ENCODE assay signal across 8 cellular contexts in the genomic region with DNA sequence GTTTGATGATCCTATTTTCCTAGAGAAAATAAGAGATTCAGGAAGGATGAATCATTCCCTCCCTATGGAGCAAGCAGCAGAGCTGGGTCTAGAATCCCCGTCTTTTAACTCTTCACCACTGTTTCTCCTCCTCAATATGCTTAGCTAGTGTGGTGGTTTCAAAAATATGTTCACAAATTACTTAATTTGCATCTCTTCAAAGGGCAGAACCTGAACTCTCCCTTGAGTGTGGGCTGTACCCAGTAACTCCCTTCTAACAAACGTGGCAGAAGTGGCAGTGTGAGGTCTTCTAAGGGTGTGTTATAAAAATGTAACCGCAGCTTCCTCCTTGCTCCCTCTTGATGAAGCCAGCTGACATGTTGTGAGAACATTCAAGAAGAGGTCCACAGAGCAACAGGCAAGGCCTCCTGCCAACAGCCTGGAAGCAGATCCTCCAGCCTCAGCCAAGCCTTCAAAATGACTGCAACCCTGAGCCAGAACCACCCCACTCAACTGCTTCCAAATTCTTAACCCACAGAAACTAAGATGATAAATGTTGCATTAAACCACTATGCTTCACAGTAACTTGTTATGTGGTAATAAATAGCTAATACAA. TPM values are rescaled to one million over a fixed set of nuclear protein-coding genes. Genes with fewer than 3 reads are reported as not detected.
A peak's percentile ranks its signal among the peaks of the same experiment; 100 is the strongest.
DNase-seq lines count a peak whose midpoint lies in the region; ATAC-seq and TF ChIP-seq lines count a peak whose summit lies in the region.

No MANE protein-coding gene starts in this region.

- H3K9ac ChIP-seq in MM.1S (ENCODE audit: low read length) = peak overlapping the region; percentile 50; the same call in 1 of the 2 replicates

- H3K4me3 ChIP-seq in MM.1S (ENCODE audit: low read length) (peak overlapping the region; percentile 32; the same call in 1 of the 2 replicates), H7 (ENCODE audit: insufficient read depth, low read depth, low read length) (no peak overlapping the region)

- no peak overlapping the region for H2AFZ ChIP-seq in MM.1S (ENCODE audit: low read length)

- peak overlapping the region; percentile 94 for H3K27ac Mint-ChIP-seq in activated CD4-positive, alpha-beta memory T cell treated with anti-CD3 and anti-CD28 coated beads for 36 hours
- peak overlapping the region; percentile 77 to 92 (median 84) for H3K27ac Mint-ChIP-seq in nephron

- peak; percentile 90 for ATAC-seq in GM21825 (IDR thresholded peaks at IDR 0.05; ENCODE audit: unreplicated experiment)

- H3K36me3 Mint-ChIP-seq in activated CD4-positive, alpha-beta memory T cell treated with anti-CD3 and anti-CD28 coated beads for 36 hours = peaks cover 2% of the 10 kb centered on the region
- H3K36me3 Mint-ChIP-seq in nephron (ENCODE audit: low read depth) = no peaks in the 10 kb centered on the region

- TF ChIP-seq CTCF in MM.1S (IDR thresholded peaks at IDR 0.05; ENCODE audit: low read length) (no peak), nephron (IDR thresholded peaks at IDR 0.05; ENCODE audit: unreplicated experiment in 3 of 3) (no peak)

- H3K4me2 ChIP-seq in MM.1S (ENCODE audit: low read depth, low read length) = peak overlapping the region; percentile 81

- H3K27me3 ChIP-seq in MM.1S (replicated peaks; ENCODE audit: insufficient read depth, low read length) (no peaks in the 10 kb centered on the region), H7 (ENCODE audit: control insufficient read depth, insufficient read depth, low read length) (no peaks in the 10 kb centered on the region)

- H3K27ac ChIP-seq in MM.1S (ENCODE audit: low read length) (peak overlapping the region; percentile 74), substantia nigra (ENCODE audit: low read depth, low read length, poor library complexity, severe bottlenecking) (no peak overlapping the region)

- H3K4me1 Mint-ChIP-seq in activated CD4-positive, alpha-beta memory T cell treated with anti-CD3 and anti-CD28 coated beads for 36 hours (ENCODE audit: low read depth) = peaks cover 58% of the 10 kb centered on the region
- H3K4me1 Mint-ChIP-seq in nephron = peaks cover 34% of the 10 kb centered on the region

- POLR2A ChIA-PET in activated CD4-positive, alpha-beta memory T cell treated with anti-CD3 and anti-CD28 coated beads for 36 hours (lab: Charles Lee) = interaction anchor here (0.8 to 1.6 kb wide), 4 partner anchors 35 to 411 kb away, joined by 3 to 4 read pairs (median 4); no protein-coding TSS in a partner anchor

- H3K9me2 ChIP-seq in MM.1S (replicated peaks; ENCODE audit: insufficient read depth, low read length) = no peaks in the 10 kb centered on the region

- H3K9me3 Mint-ChIP-seq in activated CD4-positive, alpha-beta memory T cell treated with anti-CD3 and anti-CD28 coated beads for 36 hours = no peaks in the 10 kb centered on the region
- H3K9me3 Mint-ChIP-seq in nephron = no peaks in the 10 kb centered on the region

- peaks cover 83% of the 10 kb centered on the region for H3K79me2 ChIP-seq in MM.1S (ENCODE audit: low read length)

- peak overlapping the region; percentile 42 for H3K4me3 Mint-ChIP-seq in activated CD4-positive, alpha-beta memory T cell treated with anti-CD3 and anti-CD28 coated beads for 36 hours
- peak overlapping the region in 1 of 3 experiments; percentile 34 for H3K4me3 Mint-ChIP-seq in nephron

- intact Hi-C loops in activated CD4-positive, alpha-beta memory T cell treated with anti-CD3 and anti-CD28 coated beads for 36 hours (cut with micrococcal nuclease) = loop anchor here (1.0 to 5.0 kb wide), 5 partner anchors 35 to 407 kb away; a partner anchor contains a TSS

- H3K27me3 Mint-ChIP-seq in activated CD4-positive, alpha-beta memory T cell treated with anti-CD3 and anti-CD28 coated beads for 36 hours = no peaks in the 10 kb centered on the region
- no peaks in the 10 kb centered on the region for H3K27me3 Mint-ChIP-seq in nephron (ENCODE audit: low read depth)

- peaks cover 53% of the 10 kb centered on the region for H3K4me1 ChIP-seq in MM.1S (ENCODE audit: low read length)

- CTCF ChIA-PET in activated CD4-positive, alpha-beta memory T cell treated with anti-CD3 and anti-CD28 coated beads for 36 hours (lab: Charles Lee) = interaction anchor here (0.7 to 1.2 kb wide), 4 partner anchors 10 to 83 kb away, joined by 3 to 5 read pairs (median 4); a partner anchor contains a TSS

- peaks cover 44% of the 10 kb centered on the region for H3F3A ChIP-seq in MM.1S (ENCODE audit: insufficient read depth, low read length)

- H3K9me3 ChIP-seq in MM.1S (replicated peaks; ENCODE audit: insufficient read depth, low read length) = no peaks in the 10 kb centered on the region

- H3K36me3 ChIP-seq in MM.1S (replicated peaks; ENCODE audit: insufficient read depth, low read length) (no peaks in the 10 kb centered on the region), H7 (replicated peaks; ENCODE audit: control insufficient read depth, insufficient read depth, low read length) (no peaks in the 10 kb centered on the region)

- peak; percentile 95 for DNase-seq in EH (ENCODE audit: low read depth)
- DNase-seq in MM.1S = peak; percentile 95
- peak; percentile 68 for DNase-seq in activated CD4-positive, alpha-beta memory T cell treated with anti-CD3 and anti-CD28 coated beads for 36 hours
- DNase-seq in epidermal melanocyte (ENCODE audit: insufficient read length, low spot score) = peak; percentile 41
- DNase-seq in substantia nigra (lab: John Stamatoyannopoulos, UW) = peak in 37 of 49 donors; percentile 4 to 73 (median 32)
- DNase-seq in H7 = no peak

- no peaks in the 10 kb centered on the region for H4K20me1 ChIP-seq in MM.1S (ENCODE audit: insufficient read depth, low read length)

RNA-seq across cellular contexts. Expression of a gene that starts 36.6 kb away (rescaled TPM):
- total RNA-seq in activated CD4-positive, alpha-beta memory T cell treated with anti-CD3 and anti-CD28 coated beads for 36 hours = 10 to 100 TPM; 39.1 to 40.6 TPM
- total RNA-seq in H7 (2014; rRNA removed; shearing (Covaris generic)) = 28.4 and 36.6 TPM in 2 replicates
